ENCODE assay signal across 8 cellular contexts in genomic region chr2:128305555-128306080, GRCh38. TPM values are rescaled to one million over a fixed set of nuclear protein-coding genes. Genes with fewer than 3 reads are reported as not detected.
A peak's percentile ranks its signal among the peaks of the same experiment; 100 is the strongest.
DNase-seq lines count a peak whose midpoint lies in the region; ATAC-seq, FAIRE-seq and TF ChIP-seq lines count a peak whose summit lies in the region.

No MANE protein-coding gene starts in this region.

- DNase-seq in A673 (ENCODE audit: low spot score) (no peak), NCI-H1105 (lab: John Stamatoyannopoulos, UW) (peak; percentile 92), bronchial epithelial cell (ENCODE audit: low read depth) (peak; percentile 91), neuronal stem cell (ENCODE audit: low spot score) (no peak), amniotic stem cell (lab: John Stamatoyannopoulos, UW) (no peak)

- CTCF ChIA-PET in A673 (lab: Charles Lee) = no interaction called here

- peak overlapping the region; percentile 98 for H2BK12ac ChIP-seq in neuronal stem cell (ENCODE audit: low read length)

- H3K79me1 ChIP-seq in neuronal stem cell (ENCODE audit: low read depth, low read length) = peaks cover 39% of the 10 kb centered on the region

- no peak for FAIRE-seq in bronchial epithelial cell (lab: Jason Lieb, UNC)

- H2BK15ac ChIP-seq in neuronal stem cell (ENCODE audit: low read length) = peak overlapping the region; percentile 8

- no peak overlapping the region for H2AFZ ChIP-seq in neuronal stem cell (ENCODE audit: low read length)

- peak overlapping the region; percentile 67 for H3K23ac ChIP-seq in neuronal stem cell (ENCODE audit: low read depth, low read length, poor library complexity)

- H3K27me3 ChIP-seq in A673 (replicated peaks; ENCODE audit: insufficient read depth, low read depth, low read length, poor library complexity) (no peaks in the 10 kb centered on the region), bronchial epithelial cell (ENCODE audit: control insufficient read depth, insufficient read depth, low read length) (no peaks in the 10 kb centered on the region), neuronal stem cell (ENCODE audit: control insufficient read depth in 3 of 3, insufficient read depth in 3 of 3, low read depth in 1 of 3, low read length in 3 of 3) (no peaks in the 10 kb centered on the region)

- peak overlapping the region; percentile 25 for H3K14ac ChIP-seq in neuronal stem cell (ENCODE audit: low read length)

- H3K4me3 ChIP-seq in A673 (ENCODE audit: low read depth, low read length, poor library complexity, severe bottlenecking) (no peak overlapping the region), bronchial epithelial cell (ENCODE audit: low read depth, low read length) (peak overlapping the region; percentile 17), neuronal stem cell (ENCODE audit: low read length in 2 of 2) (no peak overlapping the region)

- H2BK120ac ChIP-seq in neuronal stem cell (ENCODE audit: low read depth, low read length) = no peak overlapping the region

- H2AK5ac ChIP-seq in neuronal stem cell (ENCODE audit: low read depth, low read length) = peak overlapping the region; percentile 82

- no peak for TF ChIP-seq CTCF in A673 (conservative IDR thresholded peaks at IDR 0.05; ENCODE audit: low read depth, low read length)
- TF ChIP-seq CTCF in bronchial epithelial cell (IDR thresholded peaks at IDR 0.05; ENCODE audit: insufficient read depth, low read length, severe bottlenecking) = peak; percentile 1

- H3K4me1 ChIP-seq in A673 (ENCODE audit: insufficient read depth, low read length, poor library complexity, severe bottlenecking) (peaks cover 21% of the 10 kb centered on the region), neuronal stem cell (ENCODE audit: control insufficient read depth in 2 of 2, insufficient read depth in 1 of 2, low read depth in 1 of 2, low read length in 2 of 2) (peaks cover 23 to 49% of the 10 kb centered on the region in 2 donors)

- no TSS peak for BruUV-seq in A673 (replicated peaks; lab: Mats Ljungman, UMichigan)

- peak overlapping the region; percentile 59 for H2BK5ac ChIP-seq in neuronal stem cell (ENCODE audit: low read length)

- H4K8ac ChIP-seq in neuronal stem cell (ENCODE audit: low read depth, low read length) = no peak overlapping the region

- H3K36me3 ChIP-seq in A673 (ENCODE audit: insufficient read depth, low read length, poor library complexity, severe bottlenecking) (no peaks in the 10 kb centered on the region), bronchial epithelial cell (ENCODE audit: control insufficient read depth, insufficient read depth, low read length) (no peaks in the 10 kb centered on the region), neuronal stem cell (replicated peaks in 1 of 2; ENCODE audit: control insufficient read depth in 2 of 2, insufficient read depth in 2 of 2, low read length in 2 of 2) (peaks cover 0 to 81% of the 10 kb centered on the region in 2 donors)

- no peak overlapping the region for H3K4ac ChIP-seq in neuronal stem cell (ENCODE audit: low read length)

- H3K4me2 ChIP-seq in neuronal stem cell (ENCODE audit: insufficient read depth, low read length, poor library complexity, severe bottlenecking) = no peak overlapping the region

- no peak overlapping the region for H4K91ac ChIP-seq in neuronal stem cell (ENCODE audit: low read depth, low read length, poor library complexity)

- ATAC-seq in GM21360 (IDR thresholded peaks at IDR 0.05; ENCODE audit: unreplicated experiment) (peak; percentile 48), GM19351 (IDR thresholded peaks at IDR 0.05; ENCODE audit: unreplicated experiment) (no peak), HG02973 (IDR thresholded peaks at IDR 0.05; ENCODE audit: unreplicated experiment) (no peak)

- H3K9ac ChIP-seq in neuronal stem cell (ENCODE audit: low read depth, low read length, poor library complexity) = peak overlapping the region; percentile 60

- H3K9me3 ChIP-seq in A673 (ENCODE audit: low read depth, low read length, poor library complexity, severe bottlenecking) = no peaks in the 10 kb centered on the region
- H3K9me3 ChIP-seq in neuronal stem cell (replicated peaks in 1 of 2; ENCODE audit: control insufficient read depth in 2 of 2, insufficient read depth in 1 of 2, low read depth in 1 of 2, low read length in 2 of 2) = no peaks in the 10 kb centered on the region

- H3K27ac ChIP-seq in A673 (ENCODE audit: low read depth, low read length, poor library complexity, severe bottlenecking) = peak overlapping the region; percentile 81
- peak overlapping the region; percentile 47 for H3K27ac ChIP-seq in neuronal stem cell (replicated peaks; ENCODE audit: low read length)

- no CpG with 5 or more reads among the region's 11 CpGs for WGBS in neuronal stem cell (ENCODE audit: extremely low coverage in 2 of 2, insufficient read length in 2 of 2, insufficient replicate concordance in 1 of 2), 2 donors

- intact Hi-C loops in A673 (cut with micrococcal nuclease; ENCODE audit: unreplicated experiment) = no loop called here

- POLR2A ChIA-PET in A673 (lab: Charles Lee; ENCODE audit: low non-redundant PET) = no interaction called here

- H3K18ac ChIP-seq in neuronal stem cell (ENCODE audit: low read length) = peak overlapping the region; percentile 61

RNA-seq across cellular contexts. Expression of gene HS6ST1, which starts 13.1 kb away (rescaled TPM):
- total RNA-seq in A673 (2021) = 56.7 and 63.3 TPM in 2 replicates
- total RNA-seq in bronchial epithelial cell = 19.2 and 21.3 TPM in 2 replicates
- 32.8 TPM for polyA plus RNA-seq in neuronal stem cell (2013, experiment 1 of 2)
- 32.8 TPM for polyA plus RNA-seq in neuronal stem cell (2013, experiment 2 of 2)

Comparison
In these comparisons a context has a peak if more than half of its experiments do, and no peak if none do; other contexts are left out.
1. DNase-seq: peak in NCI-H1105 (single experiment) and bronchial epithelial cell (single experiment); none in A673 (single experiment), neuronal stem cell (single experiment) and amniotic stem cell (single experiment).